27 cellular contexts compared by ENCODE assay signal in the genomic region with DNA sequence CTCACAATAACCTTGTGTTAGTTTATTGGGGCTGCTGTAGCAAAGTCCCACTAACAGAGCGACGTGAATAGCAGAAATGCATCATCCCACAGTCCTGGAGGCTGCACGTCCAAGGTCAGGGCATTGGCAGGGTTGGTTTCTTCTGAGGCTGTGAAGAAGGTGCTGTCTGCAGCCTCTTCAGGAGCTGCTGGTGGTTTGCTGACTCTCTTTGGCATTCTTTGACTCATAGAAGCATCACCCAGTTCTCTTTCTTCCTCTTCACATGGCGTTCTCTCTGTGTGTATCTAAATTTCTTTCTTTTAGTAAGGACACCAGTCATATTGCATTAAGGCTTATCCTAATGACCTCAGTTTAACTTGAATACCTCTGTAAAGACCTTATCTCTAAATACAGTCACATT.
"Had no signal": no experiment of that assay in that cellular context is flagged by ENCODE, and none has a peak within 500 bp of the region (broad histone marks: within the 10 kb centered on the region; RNA-seq: fewer than 3 reads in every experiment).

No MANE protein-coding gene starts in this region.

- H3K36me3 ChIP-seq: adrenal gland, ascending aorta, esophagus muscularis mucosa, heart left ventricle, left ventricle myocardium inferior, right lobe of liver, stomach, suprapubic skin, transverse colon, uterus had no signal

- ATAC-seq: activated CD8-positive, alpha-beta T cell treated with anti-CD3 and anti-CD28 coated beads, Interleukin-2, amount 10 ng/mL, durations not matched to agents 7 days and 5 days; activated naive CD4-positive, alpha-beta T cell treated with anti-CD3 and anti-CD28 coated beads, Interleukin-2, amount 50 U/mL, for 72 hours; effector memory CD8-positive, alpha-beta T cell; heart left ventricle; right lobe of liver; stimulated activated memory B cell treated with anti-CD40 and anti-IgM and Interleukin-4, amounts not matched to agents 10 μg/mL and 1 μg/mL and 100 μg/mL, for 72 hours had no signal

- DNase-seq: activated CD4-positive, alpha-beta T cell treated with anti-CD3 and anti-CD28 coated beads, Interleukin-2, amount 10 ng/mL, durations not matched to agents 24 days and 14 days; activated CD4-positive, CD25-positive, alpha-beta regulatory T cell; activated CD8-positive, alpha-beta T cell treated with anti-CD3 and anti-CD28 coated beads, Interleukin-2, amount 10 ng/mL, durations not matched to agents 7 days and 5 days; activated gamma-delta T cell treated with Interleukin-2 at 50 U/mL for 16 hours; adrenal gland; effector memory CD8-positive, alpha-beta T cell; heart left ventricle; left ventricle myocardium inferior; midbrain; nephron progenitor cell; posterior cingulate gyrus; right lobe of liver; small intestine; stimulated activated CD4-positive, alpha-beta T cell treated with anti-CD3 and anti-CD28 coated beads, Interleukin-2, amount 100 ng/mL, for 24 hours; stomach; T1000; transverse colon; uterus had no signal

- FAIRE-seq: colon, endothelial cell of umbilical vein, small intestine had no signal

- H3K9me3 Mint-ChIP-seq: activated CD4-positive, alpha-beta T cell treated with anti-CD3 and anti-CD28 coated beads, Interleukin-2, amount 10 ng/mL, durations not matched to agents 24 days and 14 days; activated naive CD4-positive, alpha-beta T cell treated with anti-CD3 and anti-CD28 coated beads, Interleukin-2, amount 50 U/mL, for 72 hours; central memory CD8-positive, alpha-beta T cell; effector memory CD8-positive, alpha-beta T cell; nephron progenitor cell; stimulated activated memory B cell treated with anti-CD40 and anti-IgM and Interleukin-4, amounts not matched to agents 10 μg/mL and 1 μg/mL and 100 μg/mL, for 72 hours; T-helper 1 cell treated with Interleukin-12 subunit alpha and Interleukin-12 subunit beta and Interleukin-4 antibody, amounts not matched to agents 30 μg/mL and 1 μg/mL, for 36 hours had no signal

- H3K27me3 ChIP-seq: adrenal gland, ascending aorta, esophagus muscularis mucosa, heart left ventricle, right lobe of liver, stomach, suprapubic skin, transverse colon, uterus had no signal

- H3K27ac ChIP-seq: adrenal gland, ascending aorta, esophagus muscularis mucosa, heart left ventricle, left ventricle myocardium inferior, right lobe of liver, stomach, suprapubic skin, uterus had no signal

- H3K4me3 Mint-ChIP-seq: activated CD4-positive, alpha-beta T cell treated with anti-CD3 and anti-CD28 coated beads, Interleukin-2, amount 10 ng/mL, durations not matched to agents 24 days and 14 days; activated CD8-positive, alpha-beta T cell treated with anti-CD3 and anti-CD28 coated beads, Interleukin-2, amount 10 ng/mL, durations not matched to agents 7 days and 5 days; central memory CD8-positive, alpha-beta T cell; effector memory CD8-positive, alpha-beta T cell; nephron progenitor cell; stimulated activated memory B cell treated with anti-CD40 and anti-IgM and Interleukin-4, amounts not matched to agents 10 μg/mL and 1 μg/mL and 100 μg/mL, for 72 hours; T-helper 1 cell treated with Interleukin-12 subunit alpha and Interleukin-12 subunit beta and Interleukin-4 antibody, amounts not matched to agents 30 μg/mL and 1 μg/mL, for 36 hours had no signal

- H3K36me3 Mint-ChIP-seq: activated naive CD4-positive, alpha-beta T cell treated with anti-CD3 and anti-CD28 coated beads, Interleukin-2, amount 50 U/mL, for 72 hours; stimulated activated memory B cell treated with anti-CD40 and anti-IgM and Interleukin-4, amounts not matched to agents 10 μg/mL and 1 μg/mL and 100 μg/mL, for 72 hours had no signal

- H3K9me3 ChIP-seq: adrenal gland, ascending aorta, esophagus muscularis mucosa, heart left ventricle, left ventricle myocardium inferior, right lobe of liver, stomach, suprapubic skin, transverse colon, uterus had no signal

- H3K4me3 ChIP-seq: adrenal gland, ascending aorta, esophagus muscularis mucosa, heart left ventricle, left ventricle myocardium inferior, right lobe of liver, stomach, suprapubic skin, transverse colon, uterus had no signal

- H3K4me1 Mint-ChIP-seq: central memory CD8-positive, alpha-beta T cell had no signal

- H3K4me1 ChIP-seq: adrenal gland, right lobe of liver, stomach, suprapubic skin, uterus had no signal

- H3K27ac Mint-ChIP-seq: activated CD4-positive, alpha-beta T cell treated with anti-CD3 and anti-CD28 coated beads, Interleukin-2, amount 10 ng/mL, durations not matched to agents 24 days and 14 days; activated CD8-positive, alpha-beta T cell treated with anti-CD3 and anti-CD28 coated beads, Interleukin-2, amount 10 ng/mL, durations not matched to agents 7 days and 5 days; activated naive CD4-positive, alpha-beta T cell treated with anti-CD3 and anti-CD28 coated beads, Interleukin-2, amount 50 U/mL, for 72 hours; effector memory CD8-positive, alpha-beta T cell; nephron progenitor cell; stimulated activated memory B cell treated with anti-CD40 and anti-IgM and Interleukin-4, amounts not matched to agents 10 μg/mL and 1 μg/mL and 100 μg/mL, for 72 hours; T-helper 1 cell treated with Interleukin-12 subunit alpha and Interleukin-12 subunit beta and Interleukin-4 antibody, amounts not matched to agents 30 μg/mL and 1 μg/mL, for 36 hours had no signal

- H3K27me3 Mint-ChIP-seq: stimulated activated memory B cell treated with anti-CD40 and anti-IgM and Interleukin-4, amounts not matched to agents 10 μg/mL and 1 μg/mL and 100 μg/mL, for 72 hours had no signal
